Comparison of ENCODE assay signal across 26 cellular contexts in genomic region chr2:102420290-102420689, GRCh38. TPM values are rescaled to one million over a fixed set of nuclear protein-coding genes. Genes with fewer than 3 reads are reported as not detected.
A peak's percentile ranks its signal among the peaks of the same experiment; 100 is the strongest.
DNase-seq lines count a peak whose midpoint lies in the region; ATAC-seq and TF ChIP-seq lines count a peak whose summit lies in the region.
"Had no signal": no experiment of that assay in that cellular context is flagged by ENCODE, and none has a peak within 500 bp of the region (broad histone marks: within the 10 kb centered on the region; RNA-seq: fewer than 3 reads in every experiment).

No MANE protein-coding gene starts in this region.

- H3K9me3 ChIP-seq in BLaER1 treated with 17β-estradiol and CSF1 and Interleukin-3, amounts not matched to agents 10 nM and 100 nM (replicated peaks in 1 of 11): peaks cover 2 to 24% (median 10%) of the 10 kb centered on the region in 11 experiments; a peak in 11 of 22 replicates
- no peaks in the 10 kb centered on the region for H3K9me3 ChIP-seq in CD4-positive, alpha-beta memory T cell (ENCODE audit: control insufficient read depth in 1 of 2, low read length in 2 of 2)
- H3K9me3 ChIP-seq in esophagus muscularis mucosa: no peaks in the 10 kb centered on the region
- H3K9me3 ChIP-seq: right lobe of liver, SK-N-SH, tibial artery had no signal

- peaks cover 0 to 2% (median 0%) of the 10 kb centered on the region in 8 donors for H3K9me3 Mint-ChIP-seq in CD4-positive, alpha-beta memory T cell
- H3K9me3 Mint-ChIP-seq in activated CD4-positive, alpha-beta memory T cell treated with anti-CD3 and anti-CD28 coated beads for 36 hours: no peaks in the 10 kb centered on the region
- H3K9me3 Mint-ChIP-seq: neural crest cell had no signal

- no peaks in the 10 kb centered on the region for H4K20me1 ChIP-seq in BLaER1 treated with 17β-estradiol and CSF1 and Interleukin-3, amounts not matched to agents 10 nM and 100 nM

- H3K4me3 Mint-ChIP-seq in CD4-positive, alpha-beta memory T cell: peak overlapping the region; percentile 61 to 88 (median 80)
- H3K4me3 Mint-ChIP-seq in activated CD4-positive, alpha-beta memory T cell treated with anti-CD3 and anti-CD28 coated beads for 36 hours: peak overlapping the region; percentile 66
- H3K4me3 Mint-ChIP-seq: neural crest cell had no signal

- peak overlapping the region in 9 of 11 experiments; percentile 56 to 85 (median 78); a peak in 10 of 22 replicates for H3K27ac ChIP-seq in BLaER1 treated with 17β-estradiol and CSF1 and Interleukin-3, amounts not matched to agents 10 nM and 100 nM
- H3K27ac ChIP-seq in CD4-positive, alpha-beta memory T cell (ENCODE audit: low read depth, low read length): no peak overlapping the region
- no peak overlapping the region for H3K27ac ChIP-seq in esophagus muscularis mucosa (replicated peaks in 1 of 4)
- H3K27ac ChIP-seq: cardiac muscle cell, right lobe of liver, tibial artery had no signal

- H3K27me3 ChIP-seq in BLaER1 treated with 17β-estradiol and CSF1 and Interleukin-3, amounts not matched to agents 10 nM and 100 nM: no peaks in the 10 kb centered on the region
- H3K27me3 ChIP-seq in CD4-positive, alpha-beta memory T cell (ENCODE audit: insufficient read depth, low read length): no peaks in the 10 kb centered on the region
- H3K27me3 ChIP-seq in esophagus muscularis mucosa: peaks cover 0 to 6% (median 0%) of the 10 kb centered on the region in 4 donors
- H3K27me3 ChIP-seq: cardiac muscle cell, right lobe of liver, tibial artery had no signal

- no peak for TF ChIP-seq POLR2A in esophagus muscularis mucosa (IDR thresholded peaks at IDR 0.05; ENCODE audit: low read depth)

- peaks cover 0 to 4% of the 10 kb centered on the region in 2 donors for H3K36me3 Mint-ChIP-seq in CD4-positive, alpha-beta memory T cell
- peaks cover 6% of the 10 kb centered on the region for H3K36me3 Mint-ChIP-seq in activated CD4-positive, alpha-beta memory T cell treated with anti-CD3 and anti-CD28 coated beads for 36 hours

- WGBS in esophagus muscularis mucosa: 83% methylated on average over 4 of the region's 4 CpGs

- POLR2A ChIA-PET in CD4-positive, alpha-beta memory T cell (lab: Charles Lee; ENCODE audit: partially characterized antibody): interaction anchor here (0.5 to 1.3 kb wide), 4 partner anchors 10 to 53 kb away, joined by 3 to 4 read pairs (median 4); no protein-coding TSS in a partner anchor
- POLR2A ChIA-PET in activated CD4-positive, alpha-beta memory T cell treated with anti-CD3 and anti-CD28 coated beads for 36 hours (lab: Charles Lee): no interaction called here

- peak overlapping the region in 7 of 11 experiments; percentile 50 to 79 (median 63); a peak in 7 of 22 replicates for H3K4me2 ChIP-seq in BLaER1 treated with 17β-estradiol and CSF1 and Interleukin-3, amounts not matched to agents 10 nM and 100 nM
- H3K4me2 ChIP-seq: SK-N-SH had no signal

- DNase-seq in CD4-positive, alpha-beta memory T cell: no peak
- no peak for DNase-seq in activated CD4-positive, alpha-beta memory T cell treated with anti-CD3 and anti-CD28 coated beads for 36 hours
- DNase-seq in esophagus muscularis mucosa (ENCODE audit: extremely low spot score): peak; percentile 26
- DNase-seq in cerebellar cortex (ENCODE audit: low spot score): no peak
- no peak for DNase-seq in NCI-H510A treated with DMSO at 0.1 percent for 48 hours (lab: John Stamatoyannopoulos, UW)
- DNase-seq: activated CD4-positive, CD25-positive, alpha-beta regulatory T cell; activated gamma-delta T cell; anterior cingulate cortex; dermis blood vessel endothelial cell; DMS79; GF-D8; NCI-H1092; NCI-H187; NCI-H748 treated with DMSO at 0.1 percent for 48 hours; right lobe of liver; SK-N-SH; stimulated activated CD4-positive, alpha-beta T cell treated with anti-CD3 and anti-CD28 coated beads, Interleukin-4, amount 100 ng/mL, for 4 hours; stimulated activated naive CD4-positive, alpha-beta T cell treated with Interleukin-2 at 50 U/mL for 16 hours; T1000; tibial artery had no signal

- ATAC-seq in HG03095 (IDR thresholded peaks at IDR 0.05; ENCODE audit: unreplicated experiment): no peak
- ATAC-seq: right lobe of liver had no signal

- H3K4me3 ChIP-seq in BLaER1 treated with 17β-estradiol and CSF1 and Interleukin-3, amounts not matched to agents 10 nM and 100 nM: no peak overlapping the region
- no peak overlapping the region for H3K4me3 ChIP-seq in CD4-positive, alpha-beta memory T cell (ENCODE audit: low read length in 2 of 2)
- no peak overlapping the region for H3K4me3 ChIP-seq in esophagus muscularis mucosa
- H3K4me3 ChIP-seq: cardiac muscle cell, lung, right lobe of liver, tibial artery had no signal

- no peaks in the 10 kb centered on the region for H3K36me3 ChIP-seq in BLaER1 treated with 17β-estradiol and CSF1 and Interleukin-3, amounts not matched to agents 10 nM and 100 nM
- H3K36me3 ChIP-seq in CD4-positive, alpha-beta memory T cell (ENCODE audit: insufficient read depth, low read length): no peaks in the 10 kb centered on the region
- H3K36me3 ChIP-seq in esophagus muscularis mucosa: no peaks in the 10 kb centered on the region
- H3K36me3 ChIP-seq: cardiac muscle cell, right lobe of liver, tibial artery had no signal

- H3K4me1 ChIP-seq in BLaER1 treated with 17β-estradiol and CSF1 and Interleukin-3, amounts not matched to agents 10 nM and 100 nM: peaks cover 20 to 78% (median 34%) of the 10 kb centered on the region in 10 experiments
- peaks cover 80% of the 10 kb centered on the region for H3K4me1 ChIP-seq in CD4-positive, alpha-beta memory T cell (ENCODE audit: insufficient read depth, low read length)
- no peaks in the 10 kb centered on the region for H3K4me1 ChIP-seq in esophagus muscularis mucosa
- H3K4me1 ChIP-seq: right lobe of liver, tibial artery had no signal

- no peak overlapping the region for H3K9ac ChIP-seq in BLaER1 treated with 17β-estradiol and CSF1 and Interleukin-3, amounts not matched to agents 10 nM and 100 nM
- H3K9ac ChIP-seq: SK-N-SH had no signal

- H3K4me1 Mint-ChIP-seq in CD4-positive, alpha-beta memory T cell: peaks cover 45 to 83% (median 65%) of the 10 kb centered on the region in 4 donors
- peaks cover 77% of the 10 kb centered on the region for H3K4me1 Mint-ChIP-seq in activated CD4-positive, alpha-beta memory T cell treated with anti-CD3 and anti-CD28 coated beads for 36 hours (ENCODE audit: low read depth)
- H3K4me1 Mint-ChIP-seq: neural crest cell had no signal

- CTCF ChIA-PET in CD4-positive, alpha-beta memory T cell (lab: Charles Lee; ENCODE audit: partially characterized antibody): interaction anchor here (1.1 to 1.4 kb wide), 3 partner anchors 10 to 400 kb away, joined by 3 to 6 read pairs (median 3); no protein-coding TSS in a partner anchor
- CTCF ChIA-PET in activated CD4-positive, alpha-beta memory T cell treated with anti-CD3 and anti-CD28 coated beads for 36 hours (lab: Charles Lee): interaction anchor here (1.0 to 1.9 kb wide), 3 partner anchors 16 to 179 kb away, joined by 3 to 7 read pairs (median 3); no protein-coding TSS in a partner anchor

- peak overlapping the region; percentile 6 to 93 (median 77) for H3K27ac Mint-ChIP-seq in CD4-positive, alpha-beta memory T cell
- H3K27ac Mint-ChIP-seq in activated CD4-positive, alpha-beta memory T cell treated with anti-CD3 and anti-CD28 coated beads for 36 hours: no peak overlapping the region

- TF ChIP-seq EP300 in esophagus muscularis mucosa (IDR thresholded peaks at IDR 0.05): no peak

- H3K27me3 Mint-ChIP-seq in CD4-positive, alpha-beta memory T cell: no peaks in the 10 kb centered on the region
- peaks cover 6% of the 10 kb centered on the region for H3K27me3 Mint-ChIP-seq in activated CD4-positive, alpha-beta memory T cell treated with anti-CD3 and anti-CD28 coated beads for 36 hours

- TF ChIP-seq CTCF in esophagus muscularis mucosa (IDR thresholded peaks at IDR 0.05): no peak

- intact Hi-C loops in CD4-positive, alpha-beta memory T cell (cut with micrococcal nuclease): no loop called here
- intact Hi-C loops in activated CD4-positive, alpha-beta memory T cell treated with anti-CD3 and anti-CD28 coated beads for 36 hours (cut with micrococcal nuclease): no loop called here
- intact Hi-C loops in esophagus muscularis mucosa (cut with DNase I): no loop called here

RNA-seq across cellular contexts. Expression of gene IL18RAP, which starts 2.7 kb away (rescaled TPM):
- total RNA-seq in CD4-positive, alpha-beta memory T cell: 1 to 10 TPM; 4.2 to 6.5 TPM
- polyA plus RNA-seq in CD4-positive, alpha-beta memory T cell: 1 to 10 TPM in 1 of 2 donors, under 1 TPM in 1; 0.33 to 5.1 TPM
- 10 to 100 TPM in 1 of 2 experiments, 1 to 10 TPM in 1; 9.0 to 10.6 TPM for total RNA-seq in activated CD4-positive, alpha-beta memory T cell treated with anti-CD3 and anti-CD28 coated beads for 36 hours
- total RNA-seq in esophagus muscularis mucosa: 10 to 100 TPM in 1 of 4 donors, under 1 TPM in 3; 0.42 to 11.3 (median 0.58) TPM
- total RNA-seq: dermis blood vessel endothelial cell, endothelial cell of umbilical vein, neural crest cell had no signal
- polyA plus RNA-seq: cardiac muscle cell, SK-N-SH had no signal

RNA-seq across cellular contexts. Expression of gene SLC9A4, which starts 52.7 kb away (rescaled TPM):
- under 1 TPM in 1 of 2 experiments, not detected in 1; 0.08 TPM for total RNA-seq in CD4-positive, alpha-beta memory T cell
- not detected for polyA plus RNA-seq in CD4-positive, alpha-beta memory T cell
- total RNA-seq in activated CD4-positive, alpha-beta memory T cell treated with anti-CD3 and anti-CD28 coated beads for 36 hours: under 1 TPM in 1 of 2 experiments, not detected in 1; 0.10 TPM
- not detected for total RNA-seq in esophagus muscularis mucosa
- total RNA-seq: cardiac muscle cell, dermis blood vessel endothelial cell, endothelial cell of umbilical vein, neural crest cell, right lobe of liver had no signal
- polyA plus RNA-seq: endothelial cell of umbilical vein had no signal

Comparison
In these comparisons a context has a peak if more than half of its experiments do, and no peak if none do; other contexts are left out.
1. H3K27ac ChIP-seq: peak in BLaER1 treated with 17β-estradiol and CSF1 and Interleukin-3, amounts not matched to agents 10 nM and 100 nM (9 of 11); none in CD4-positive, alpha-beta memory T cell (single experiment) and esophagus muscularis mucosa (0 of 4).